Comparison of ENCODE assay signal across 10 cellular contexts in genomic region chr16:69927056-69927757, GRCh38. TPM values are rescaled to one million over a fixed set of nuclear protein-coding genes. Genes with fewer than 3 reads are reported as not detected.
A peak's percentile ranks its signal among the peaks of the same experiment; 100 is the strongest.
DNase-seq lines count a peak whose midpoint lies in the region; ATAC-seq and TF ChIP-seq lines count a peak whose summit lies in the region.
"Had no signal": no experiment of that assay in that cellular context is flagged by ENCODE, and none has a peak within 500 bp of the region (broad histone marks: within the 10 kb centered on the region; RNA-seq: fewer than 3 reads in every experiment).

No MANE protein-coding gene starts in this region.

- H3K27me3 ChIP-seq in cardiac muscle cell = no peaks in the 10 kb centered on the region

- peak overlapping the region; percentile 79 for H3K27ac ChIP-seq in cardiac muscle cell

- H3K4me1 ChIP-seq in cardiac muscle cell (ENCODE audit: low read depth) = peaks cover 38% of the 10 kb centered on the region

- peak; percentile 77 for DNase-seq in AG10803 (ENCODE audit: low read depth)
- DNase-seq in amniotic epithelial cell (ENCODE audit: low read depth) = peak; percentile 84
- DNase-seq in cardiac muscle cell (ENCODE audit: low read depth in 1 of 2, low spot score in 1 of 2) = peak; percentile 56 to 94
- peak; percentile 38 for DNase-seq in pons (ENCODE audit: low spot score)
- no peak for DNase-seq in NCI-H1436 treated with DMSO at 0.1 percent for 48 hours (lab: John Stamatoyannopoulos, UW)
- DNase-seq in amniotic stem cell (lab: John Stamatoyannopoulos, UW) = no peak
- DNase-seq: CD4-positive, alpha-beta memory T cell; NCI-H1105 treated with DMSO at 0.1 percent for 48 hours had no signal

- no peak for ATAC-seq in GM21529 (IDR thresholded peaks at IDR 0.05; ENCODE audit: unreplicated experiment)
- no peak for ATAC-seq in HG02759 (IDR thresholded peaks at IDR 0.05; ENCODE audit: unreplicated experiment)

- H3K4me3 ChIP-seq in AG10803 (ENCODE audit: low read length) = no peak overlapping the region
- no peak overlapping the region for H3K4me3 ChIP-seq in cardiac muscle cell

- no peaks in the 10 kb centered on the region for H3K36me3 ChIP-seq in cardiac muscle cell

- TF ChIP-seq CTCF in AG10803 (conservative IDR thresholded peaks at IDR 0.05; ENCODE audit: low read length) (no peak), cardiac muscle cell (IDR thresholded peaks at IDR 0.05; ENCODE audit: low read depth, low read length) (no peak)

- H3K9me3 ChIP-seq in cardiac muscle cell (ENCODE audit: low read depth) = no peaks in the 10 kb centered on the region

RNA-seq across cellular contexts. Expression of gene CLEC18A, which starts 23.9 kb away (rescaled TPM):
- total RNA-seq in cardiac muscle cell = 0.09 TPM in 1 of 2 replicates, not detected in the other
- 0.40 and 0.55 TPM in 2 replicates for polyA plus RNA-seq in cardiac muscle cell

Comparison
In these comparisons a context has a peak if more than half of its experiments do, and no peak if none do; other contexts are left out.
1. DNase-seq: peak in AG10803 (single experiment), amniotic epithelial cell (single experiment), cardiac muscle cell (2 of 2) and pons (single experiment); none in NCI-H1436 treated with DMSO at 0.1 percent for 48 hours (single experiment) and amniotic stem cell (single experiment).